30 cellular contexts compared by ENCODE assay signal in the genomic region with DNA sequence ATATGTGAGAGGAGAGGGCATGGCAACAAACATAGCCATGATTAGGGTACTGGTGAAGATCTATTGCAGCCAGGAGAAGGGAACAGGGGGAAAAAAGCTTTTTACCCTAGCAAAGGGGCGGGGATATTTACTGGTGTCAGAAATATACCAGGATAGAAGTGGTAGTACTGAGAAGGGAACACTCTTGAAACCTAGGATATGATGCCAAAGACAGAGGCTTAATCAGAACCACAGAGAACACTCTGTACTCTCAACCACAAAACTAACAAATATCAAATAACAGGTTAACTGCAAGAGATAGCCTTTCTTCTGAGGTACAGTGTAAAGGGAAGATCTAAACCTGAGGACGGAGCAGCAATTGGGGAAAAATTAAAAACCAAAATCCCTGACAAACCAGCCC.
"Had no signal": no experiment of that assay in that cellular context is flagged by ENCODE, and none has a peak within 500 bp of the region (broad histone marks: within the 10 kb centered on the region; RNA-seq: fewer than 3 reads in every experiment).

No MANE protein-coding gene starts in this region.

- H3K27me3 Mint-ChIP-seq: memory B cell; naive thymus-derived CD8-positive, alpha-beta T cell; stimulated activated naive CD8-positive, alpha-beta T cell treated with anti-CD3 and anti-CD28 coated beads, Interleukin-15, Interleukin-2, amounts not matched to agents 100 ng/mL and 50 ng/mL, for 24 hours had no signal

- H2AFZ ChIP-seq: hepatocyte had no signal

- H3K27me3 ChIP-seq: heart right ventricle, hepatocyte, pancreas, right atrium auricular region, right lobe of liver, spleen, suprapubic skin, tibial artery, upper lobe of right lung had no signal

- H3K27ac ChIP-seq: heart right ventricle, hepatocyte, lower lobe of right lung, pancreas, prostate gland, right atrium auricular region, right lobe of liver, spleen, suprapubic skin, thoracic aorta, tibial artery, upper lobe of right lung had no signal

- H3K4me1 Mint-ChIP-seq: memory B cell; naive thymus-derived CD8-positive, alpha-beta T cell; nephron; stimulated activated effector memory CD8-positive, alpha-beta T cell treated with anti-CD3 and anti-CD28 coated beads, Interleukin-12 subunit alpha, Interleukin-12 subunit beta, amount 100 ng/mL, for 72 hours had no signal

- H3K79me2 ChIP-seq: hepatocyte had no signal

- FAIRE-seq: keratinocyte, pancreas, small intestine, urothelium cell line had no signal

- H3K4me3 Mint-ChIP-seq: memory B cell; naive thymus-derived CD8-positive, alpha-beta T cell; nephron; stimulated activated effector memory CD8-positive, alpha-beta T cell treated with anti-CD3 and anti-CD28 coated beads, Interleukin-12 subunit alpha, Interleukin-12 subunit beta, amount 100 ng/mL, for 72 hours; stimulated activated naive CD8-positive, alpha-beta T cell treated with anti-CD3 and anti-CD28 coated beads, Interleukin-15, Interleukin-2, amounts not matched to agents 100 ng/mL and 50 ng/mL, for 24 hours had no signal

- H3K9me3 ChIP-seq: lower lobe of right lung, pancreas, prostate gland, right atrium auricular region, right lobe of liver, suprapubic skin, thoracic aorta, tibial artery, upper lobe of right lung had no signal

- H3K4me2 ChIP-seq: hepatocyte had no signal

- H3K36me3 ChIP-seq: heart right ventricle, lower lobe of right lung, pancreas, prostate gland, right atrium auricular region, right lobe of liver, spleen, suprapubic skin, thoracic aorta, tibial artery, upper lobe of right lung had no signal

- DNase-seq: glutamatergic neuron; heart right ventricle; kidney glomerular epithelial cell; left cardiac atrium; lower lobe of right lung; midbrain; mucosa of descending colon; naive thymus-derived CD8-positive, alpha-beta T cell; pancreas; posterior cingulate gyrus; right lobe of liver; small intestine; spleen; stimulated activated CD4-positive, alpha-beta T cell treated with anti-CD3 and anti-CD28 coated beads, Interleukin-4, amount 100 ng/mL, for 24 hours; stimulated activated naive CD4-positive, alpha-beta T cell; tibial artery; trophoblast cell; upper lobe of right lung had no signal

- ATAC-seq: heart right ventricle; left cardiac atrium; left lobe of liver; lower lobe of right lung; mucosa of descending colon; naive thymus-derived CD8-positive, alpha-beta T cell; pancreas; right lobe of liver; stimulated activated effector memory CD8-positive, alpha-beta T cell treated with anti-CD3 and anti-CD28 coated beads, Interleukin-12 subunit alpha, Interleukin-12 subunit beta, amount 100 ng/mL, for 72 hours; upper lobe of right lung had no signal

- H3K4me1 ChIP-seq: heart right ventricle, lower lobe of right lung, pancreas, prostate gland, right atrium auricular region, right lobe of liver, spleen, suprapubic skin, tibial artery, upper lobe of right lung had no signal

- H3K9me3 Mint-ChIP-seq: nephron had no signal

- H3K4me3 ChIP-seq: heart right ventricle, hepatocyte, lower lobe of right lung, mucosa of descending colon, pancreas, prostate gland, right atrium auricular region, right lobe of liver, spleen, suprapubic skin, thoracic aorta, tibial artery, upper lobe of right lung had no signal

- H3K36me3 Mint-ChIP-seq: memory B cell; stimulated activated effector memory CD8-positive, alpha-beta T cell treated with anti-CD3 and anti-CD28 coated beads, Interleukin-12 subunit alpha, Interleukin-12 subunit beta, amount 100 ng/mL, for 72 hours had no signal

- H3K27ac Mint-ChIP-seq: memory B cell; naive thymus-derived CD8-positive, alpha-beta T cell; nephron; stimulated activated effector memory CD8-positive, alpha-beta T cell treated with anti-CD3 and anti-CD28 coated beads, Interleukin-12 subunit alpha, Interleukin-12 subunit beta, amount 100 ng/mL, for 72 hours; stimulated activated naive CD8-positive, alpha-beta T cell treated with anti-CD3 and anti-CD28 coated beads, Interleukin-15, Interleukin-2, amounts not matched to agents 100 ng/mL and 50 ng/mL, for 24 hours had no signal
